In genomic region chrX:96538104-96538725, GRCh38 we compare ENCODE assay signal across 22 cellular contexts.
DNase-seq lines count a peak whose midpoint lies in the region; ATAC-seq and TF ChIP-seq lines count a peak whose summit lies in the region.
"Had no signal": no experiment of that assay in that cellular context is flagged by ENCODE, and none has a peak within 500 bp of the region (broad histone marks: within the 10 kb centered on the region; RNA-seq: fewer than 3 reads in every experiment).

No MANE protein-coding gene starts in this region.

- H3K36me3 ChIP-seq in effector memory CD4-positive, alpha-beta T cell (ENCODE audit: control insufficient read depth, insufficient read depth, low read length), result no peaks in the 10 kb centered on the region
- H3K36me3 ChIP-seq in Peyer's patch, result no peaks in the 10 kb centered on the region
- H3K36me3 ChIP-seq: sigmoid colon had no signal

- no peak overlapping the region for H3K27ac Mint-ChIP-seq in activated T-helper 1 cell treated with anti-CD3 and anti-CD28 coated beads, Interleukin-12 subunit alpha, Interleukin-12 subunit beta, Interleukin-2, Interleukin-4 antibody, amounts not matched to agents 30 ng/mL and 10 ng/mL and 1 ng/mL, durations not matched to agents 14 hours and 24 hours and 36 hours
- H3K27ac Mint-ChIP-seq: activated CD4-positive, alpha-beta T cell treated with anti-CD3 and anti-CD28 coated beads, Interleukin-2, amount 10 ng/mL, durations not matched to agents 24 days and 14 days; activated CD8-positive, alpha-beta memory T cell treated with anti-CD3 and anti-CD28 coated beads, Interleukin-2, amount 10 ng/mL, durations not matched to agents 7 days and 5 days; activated naive CD4-positive, alpha-beta T cell treated with anti-CD3 and anti-CD28 coated beads, Interleukin-2, amount 50 U/mL, for 72 hours; B cell; T-helper 17 cell had no signal

- no peaks in the 10 kb centered on the region for H3K4me1 Mint-ChIP-seq in activated T-helper 1 cell treated with anti-CD3 and anti-CD28 coated beads, Interleukin-12 subunit alpha, Interleukin-12 subunit beta, Interleukin-2, Interleukin-4 antibody, amounts not matched to agents 30 ng/mL and 10 ng/mL and 1 ng/mL, durations not matched to agents 14 hours and 24 hours and 36 hours (ENCODE audit: low read depth)
- H3K4me1 Mint-ChIP-seq: activated CD4-positive, alpha-beta T cell treated with anti-CD3 and anti-CD28 coated beads, Interleukin-2, amount 10 ng/mL, durations not matched to agents 24 days and 14 days; activated CD8-positive, alpha-beta memory T cell treated with anti-CD3 and anti-CD28 coated beads, Interleukin-2, amount 10 ng/mL, durations not matched to agents 7 days and 5 days; B cell; T-helper 17 cell had no signal

- intact Hi-C loops in left colon (cut with DNase I, micrococcal nuclease), result no loop called here
- intact Hi-C loops in posterior vena cava (cut with DNase I), result no loop called here
- intact Hi-C loops in activated T-helper 1 cell treated with anti-CD3 and anti-CD28 coated beads, Interleukin-12 subunit alpha, Interleukin-12 subunit beta, Interleukin-2, Interleukin-4 antibody, amounts not matched to agents 30 ng/mL and 10 ng/mL and 1 ng/mL, durations not matched to agents 14 hours and 24 hours and 36 hours (cut with micrococcal nuclease), result no loop called here

- no peak for TF ChIP-seq CTCF in C4-2B (conservative IDR thresholded peaks at IDR 0.05)
- TF ChIP-seq CTCF in VCaP (conservative IDR thresholded peaks at IDR 0.05), result no peak
- TF ChIP-seq CTCF in Peyer's patch (IDR thresholded peaks at IDR 0.05), result no peak

- no peak overlapping the region for H3K4me3 Mint-ChIP-seq in activated T-helper 1 cell treated with anti-CD3 and anti-CD28 coated beads, Interleukin-12 subunit alpha, Interleukin-12 subunit beta, Interleukin-2, Interleukin-4 antibody, amounts not matched to agents 30 ng/mL and 10 ng/mL and 1 ng/mL, durations not matched to agents 14 hours and 24 hours and 36 hours
- H3K4me3 Mint-ChIP-seq: activated CD4-positive, alpha-beta T cell treated with anti-CD3 and anti-CD28 coated beads, Interleukin-2, amount 10 ng/mL, durations not matched to agents 24 days and 14 days; activated CD8-positive, alpha-beta memory T cell treated with anti-CD3 and anti-CD28 coated beads, Interleukin-2, amount 10 ng/mL, durations not matched to agents 7 days and 5 days; B cell; T-helper 17 cell had no signal

- peak overlapping the region; percentile 60 for H3K27ac ChIP-seq in C4-2B
- H3K27ac ChIP-seq in VCaP, result peak overlapping the region; percentile 73
- H3K27ac ChIP-seq in effector memory CD4-positive, alpha-beta T cell (ENCODE audit: insufficient read depth, low read length, poor library complexity, severe bottlenecking), result no peak overlapping the region
- H3K27ac ChIP-seq in Peyer's patch, result no peak overlapping the region
- H3K27ac ChIP-seq: A549, sigmoid colon had no signal

- no peaks in the 10 kb centered on the region for H3K9me3 Mint-ChIP-seq in activated T-helper 1 cell treated with anti-CD3 and anti-CD28 coated beads, Interleukin-12 subunit alpha, Interleukin-12 subunit beta, Interleukin-2, Interleukin-4 antibody, amounts not matched to agents 30 ng/mL and 10 ng/mL and 1 ng/mL, durations not matched to agents 14 hours and 24 hours and 36 hours
- H3K9me3 Mint-ChIP-seq: activated CD4-positive, alpha-beta T cell treated with anti-CD3 and anti-CD28 coated beads, Interleukin-2, amount 10 ng/mL, durations not matched to agents 24 days and 14 days; activated naive CD4-positive, alpha-beta T cell treated with anti-CD3 and anti-CD28 coated beads, Interleukin-2, amount 50 U/mL, for 72 hours had no signal

- no peaks in the 10 kb centered on the region for H3K36me3 Mint-ChIP-seq in activated T-helper 1 cell treated with anti-CD3 and anti-CD28 coated beads, Interleukin-12 subunit alpha, Interleukin-12 subunit beta, Interleukin-2, Interleukin-4 antibody, amounts not matched to agents 30 ng/mL and 10 ng/mL and 1 ng/mL, durations not matched to agents 14 hours and 24 hours and 36 hours (ENCODE audit: low read depth)
- H3K36me3 Mint-ChIP-seq: activated CD8-positive, alpha-beta memory T cell treated with anti-CD3 and anti-CD28 coated beads, Interleukin-2, amount 10 ng/mL, durations not matched to agents 7 days and 5 days; activated naive CD4-positive, alpha-beta T cell treated with anti-CD3 and anti-CD28 coated beads, Interleukin-2, amount 50 U/mL, for 72 hours had no signal

- no peaks in the 10 kb centered on the region for H3K9me3 ChIP-seq in effector memory CD4-positive, alpha-beta T cell (ENCODE audit: control insufficient read depth, low read length)
- no peaks in the 10 kb centered on the region for H3K9me3 ChIP-seq in Peyer's patch
- H3K9me3 ChIP-seq: A549, sigmoid colon had no signal

- no peaks in the 10 kb centered on the region for H3K27me3 ChIP-seq in effector memory CD4-positive, alpha-beta T cell (replicated peaks; ENCODE audit: control insufficient read depth, insufficient read depth, low read length, poor library complexity, severe bottlenecking)
- H3K27me3 ChIP-seq in Peyer's patch, result no peaks in the 10 kb centered on the region
- H3K27me3 ChIP-seq: sigmoid colon had no signal

- peak; percentile 79 for ATAC-seq in left colon
- ATAC-seq: A549; activated CD8-positive, alpha-beta memory T cell treated with anti-CD3 and anti-CD28 coated beads, Interleukin-2, amount 10 ng/mL, durations not matched to agents 7 days and 5 days; activated naive CD4-positive, alpha-beta T cell treated with anti-CD3 and anti-CD28 coated beads, Interleukin-2, amount 50 U/mL, for 72 hours; Panc1; T-helper 17 cell had no signal

- H3K4me1 ChIP-seq in effector memory CD4-positive, alpha-beta T cell (ENCODE audit: control insufficient read depth, insufficient read depth, low read length, poor library complexity, severe bottlenecking), result no peaks in the 10 kb centered on the region
- no peaks in the 10 kb centered on the region for H3K4me1 ChIP-seq in Peyer's patch
- H3K4me1 ChIP-seq: A549, sigmoid colon had no signal

- H3K27me3 Mint-ChIP-seq in activated T-helper 1 cell treated with anti-CD3 and anti-CD28 coated beads, Interleukin-12 subunit alpha, Interleukin-12 subunit beta, Interleukin-2, Interleukin-4 antibody, amounts not matched to agents 30 ng/mL and 10 ng/mL and 1 ng/mL, durations not matched to agents 14 hours and 24 hours and 36 hours (ENCODE audit: insufficient read depth), result peaks cover 4% of the 10 kb centered on the region
- H3K27me3 Mint-ChIP-seq: activated CD4-positive, alpha-beta T cell treated with anti-CD3 and anti-CD28 coated beads, Interleukin-2, amount 10 ng/mL, durations not matched to agents 24 days and 14 days; activated CD8-positive, alpha-beta memory T cell treated with anti-CD3 and anti-CD28 coated beads, Interleukin-2, amount 10 ng/mL, durations not matched to agents 7 days and 5 days; B cell; T-helper 17 cell had no signal

- H3K4me3 ChIP-seq in effector memory CD4-positive, alpha-beta T cell (ENCODE audit: insufficient read depth, low read depth, low read length, poor library complexity, severe bottlenecking), result no peak overlapping the region
- H3K4me3 ChIP-seq in Peyer's patch, result no peak overlapping the region
- H3K4me3 ChIP-seq: A549, sigmoid colon had no signal

- DNase-seq in HT-29 (ENCODE audit: low spot score) (peak; percentile 88), left colon (peak in 1 of 2 donors; percentile 43), posterior vena cava (ENCODE audit: low spot score) (no peak), Peyer's patch (no peak)
- no peak for DNase-seq in activated T-helper 1 cell treated with anti-CD3 and anti-CD28 coated beads, Interleukin-12 subunit alpha, Interleukin-12 subunit beta, Interleukin-2, Interleukin-4 antibody, amounts not matched to agents 30 ng/mL and 10 ng/mL and 1 ng/mL, durations not matched to agents 14 hours and 24 hours and 36 hours (ENCODE audit: low spot score)
- no peak for DNase-seq in effector memory CD4-positive, alpha-beta T cell
- DNase-seq: activated CD4-positive, alpha-beta T cell treated with anti-CD3 and anti-CD28 coated beads, Interleukin-2, amount 10 ng/mL, durations not matched to agents 24 days and 14 days; activated CD8-positive, alpha-beta memory T cell treated with anti-CD3 and anti-CD28 coated beads, Interleukin-2, amount 10 ng/mL, durations not matched to agents 7 days and 5 days; cerebellar nuclear complex; effector CD8-positive, alpha-beta T cell; IMR-90; NCI-H1436; NCI-H2171 treated with DMSO at 0.1 percent for 48 hours; NCI-H774; sigmoid colon; T-helper 17 cell had no signal

- TF ChIP-seq POLR2A in Peyer's patch (IDR thresholded peaks at IDR 0.05), result no peak

Comparison
In these comparisons a context has a peak if more than half of its experiments do, and no peak if none do; other contexts are left out.
1. H3K27ac ChIP-seq: peak in C4-2B (single experiment) and VCaP (single experiment); none in effector memory CD4-positive, alpha-beta T cell (single experiment) and Peyer's patch (0 of 4).